ENCODE assay signal across 2 cellular contexts in the genomic region with DNA sequence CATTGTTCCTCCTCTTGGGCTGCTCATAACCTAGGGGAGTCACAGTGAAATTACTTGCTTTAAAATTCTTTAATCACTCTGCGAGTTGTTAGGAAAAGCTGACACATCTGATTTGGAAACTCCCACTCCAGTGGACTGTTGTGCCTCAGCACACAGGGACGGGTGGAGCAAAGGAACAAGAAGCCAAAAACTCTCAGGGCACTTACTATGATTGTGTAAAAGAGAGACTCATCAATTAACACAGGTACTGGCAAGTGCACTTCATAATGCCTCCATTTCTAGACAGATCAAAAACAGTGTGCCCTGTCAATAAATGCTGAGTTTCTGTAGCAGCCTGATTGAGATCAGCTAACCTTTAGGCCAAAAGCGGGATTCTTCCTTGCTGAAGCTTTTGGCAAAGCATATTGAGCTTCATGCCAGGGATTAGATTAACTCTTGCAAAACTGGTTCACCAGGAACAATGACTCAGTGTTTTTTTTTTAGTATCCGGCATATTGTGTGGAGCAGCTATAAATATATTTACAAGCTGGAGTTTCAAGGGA.
TF ChIP-seq lines count a peak whose summit lies in the region.

No MANE protein-coding gene starts in this region.

TF ChIP-seq in liver, 16 proteins besides CTCF, POLR2A, EP300 and RAD21:
- TF ChIP-seq SP1 (IDR thresholded peaks at IDR 0.05) (peak; percentile 49), FOXA2 (IDR thresholded peaks at IDR 0.05) (no peak), YY1 (IDR thresholded peaks at IDR 0.05) (peak; percentile 72), JUND (IDR thresholded peaks at IDR 0.05) (peak; percentile 55 to 83), RXRA (IDR thresholded peaks at IDR 0.05) (peak in 1 of 2 donors; percentile 54), HNF4G (IDR thresholded peaks at IDR 0.05) (no peak), HNF4A (conservative IDR thresholded peaks at IDR 0.05) (peak; percentile 46 to 62), NR2F2 (IDR thresholded peaks at IDR 0.05) (peak; percentile 41)
- TF ChIP-seq, protein P1, sequence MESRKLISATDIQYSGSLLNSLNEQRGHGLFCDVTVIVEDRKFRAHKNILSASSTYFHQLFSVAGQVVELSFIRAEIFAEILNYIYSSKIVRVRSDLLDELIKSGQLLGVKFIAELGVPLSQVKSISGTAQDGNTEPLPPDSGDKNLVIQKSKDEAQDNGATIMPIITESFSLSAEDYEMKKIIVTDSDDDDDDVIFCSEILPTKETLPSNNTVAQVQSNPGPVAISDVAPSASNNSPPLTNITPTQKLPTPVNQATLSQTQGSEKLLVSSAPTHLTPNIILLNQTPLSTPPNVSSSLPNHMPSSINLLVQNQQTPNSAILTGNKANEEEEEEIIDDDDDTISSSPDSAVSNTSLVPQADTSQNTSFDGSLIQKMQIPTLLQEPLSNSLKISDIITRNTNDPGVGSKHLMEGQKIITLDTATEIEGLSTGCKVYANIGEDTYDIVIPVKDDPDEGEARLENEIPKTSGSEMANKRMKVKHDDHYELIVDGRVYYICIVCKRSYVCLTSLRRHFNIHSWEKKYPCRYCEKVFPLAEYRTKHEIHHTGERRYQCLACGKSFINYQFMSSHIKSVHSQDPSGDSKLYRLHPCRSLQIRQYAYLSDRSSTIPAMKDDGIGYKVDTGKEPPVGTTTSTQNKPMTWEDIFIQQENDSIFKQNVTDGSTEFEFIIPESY (IDR thresholded peaks at IDR 0.05): no peak
- TF ChIP-seq, protein P2, sequence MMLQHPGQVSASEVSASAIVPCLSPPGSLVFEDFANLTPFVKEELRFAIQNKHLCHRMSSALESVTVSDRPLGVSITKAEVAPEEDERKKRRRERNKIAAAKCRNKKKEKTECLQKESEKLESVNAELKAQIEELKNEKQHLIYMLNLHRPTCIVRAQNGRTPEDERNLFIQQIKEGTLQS (IDR thresholded peaks at IDR 0.05): no peak

TF ChIP-seq in HepG2, 621 proteins besides CTCF, POLR2A, EP300 and RAD21:
- TF ChIP-seq TARDBP (CRISPR knock-in tag; IDR thresholded peaks at IDR 0.05) (no peak), KLF15 (CRISPR knock-in tag; IDR thresholded peaks at IDR 0.05; ENCODE audit: borderline replicate concordance) (no peak), ZFP36 (IDR thresholded peaks at IDR 0.05; ENCODE audit: borderline replicate concordance, low read depth, low read length, partially characterized antibody) (no peak), ZNF225 (CRISPR knock-in tag; IDR thresholded peaks at IDR 0.05) (no peak), FOSL2 (CRISPR knock-in tag; IDR thresholded peaks at IDR 0.05) (no peak)
- TF ChIP-seq, protein P3, sequence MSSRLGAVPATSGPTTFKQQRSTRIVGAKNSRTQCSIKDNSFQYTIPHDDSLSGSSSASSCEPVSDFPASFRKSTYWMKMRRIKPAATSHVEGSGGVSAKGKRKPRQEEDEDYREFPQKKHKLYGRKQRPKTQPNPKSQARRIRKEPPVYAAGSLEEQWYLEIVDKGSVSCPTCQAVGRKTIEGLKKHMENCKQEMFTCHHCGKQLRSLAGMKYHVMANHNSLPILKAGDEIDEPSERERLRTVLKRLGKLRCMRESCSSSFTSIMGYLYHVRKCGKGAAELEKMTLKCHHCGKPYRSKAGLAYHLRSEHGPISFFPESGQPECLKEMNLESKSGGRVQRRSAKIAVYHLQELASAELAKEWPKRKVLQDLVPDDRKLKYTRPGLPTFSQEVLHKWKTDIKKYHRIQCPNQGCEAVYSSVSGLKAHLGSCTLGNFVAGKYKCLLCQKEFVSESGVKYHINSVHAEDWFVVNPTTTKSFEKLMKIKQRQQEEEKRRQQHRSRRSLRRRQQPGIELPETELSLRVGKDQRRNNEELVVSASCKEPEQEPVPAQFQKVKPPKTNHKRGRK (CRISPR knock-in tag; IDR thresholded peaks at IDR 0.05): no peak
- TF ChIP-seq, protein P4, sequence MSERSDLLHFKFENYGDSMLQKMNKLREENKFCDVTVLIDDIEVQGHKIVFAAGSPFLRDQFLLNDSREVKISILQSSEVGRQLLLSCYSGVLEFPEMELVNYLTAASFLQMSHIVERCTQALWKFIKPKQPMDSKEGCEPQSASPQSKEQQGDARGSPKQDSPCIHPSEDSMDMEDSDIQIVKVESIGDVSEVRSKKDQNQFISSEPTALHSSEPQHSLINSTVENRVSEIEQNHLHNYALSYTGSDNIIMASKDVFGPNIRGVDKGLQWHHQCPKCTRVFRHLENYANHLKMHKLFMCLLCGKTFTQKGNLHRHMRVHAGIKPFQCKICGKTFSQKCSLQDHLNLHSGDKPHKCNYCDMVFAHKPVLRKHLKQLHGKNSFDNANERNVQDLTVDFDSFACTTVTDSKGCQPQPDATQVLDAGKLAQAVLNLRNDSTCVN (CRISPR knock-in tag; IDR thresholded peaks at IDR 0.05; ENCODE audit: borderline replicate concordance): no peak
- TF ChIP-seq, protein P5, sequence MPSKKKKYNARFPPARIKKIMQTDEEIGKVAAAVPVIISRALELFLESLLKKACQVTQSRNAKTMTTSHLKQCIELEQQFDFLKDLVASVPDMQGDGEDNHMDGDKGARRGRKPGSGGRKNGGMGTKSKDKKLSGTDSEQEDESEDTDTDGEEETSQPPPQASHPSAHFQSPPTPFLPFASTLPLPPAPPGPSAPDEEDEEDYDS (CRISPR knock-in tag; IDR thresholded peaks at IDR 0.05): no peak
- TF ChIP-seq, protein P6, sequence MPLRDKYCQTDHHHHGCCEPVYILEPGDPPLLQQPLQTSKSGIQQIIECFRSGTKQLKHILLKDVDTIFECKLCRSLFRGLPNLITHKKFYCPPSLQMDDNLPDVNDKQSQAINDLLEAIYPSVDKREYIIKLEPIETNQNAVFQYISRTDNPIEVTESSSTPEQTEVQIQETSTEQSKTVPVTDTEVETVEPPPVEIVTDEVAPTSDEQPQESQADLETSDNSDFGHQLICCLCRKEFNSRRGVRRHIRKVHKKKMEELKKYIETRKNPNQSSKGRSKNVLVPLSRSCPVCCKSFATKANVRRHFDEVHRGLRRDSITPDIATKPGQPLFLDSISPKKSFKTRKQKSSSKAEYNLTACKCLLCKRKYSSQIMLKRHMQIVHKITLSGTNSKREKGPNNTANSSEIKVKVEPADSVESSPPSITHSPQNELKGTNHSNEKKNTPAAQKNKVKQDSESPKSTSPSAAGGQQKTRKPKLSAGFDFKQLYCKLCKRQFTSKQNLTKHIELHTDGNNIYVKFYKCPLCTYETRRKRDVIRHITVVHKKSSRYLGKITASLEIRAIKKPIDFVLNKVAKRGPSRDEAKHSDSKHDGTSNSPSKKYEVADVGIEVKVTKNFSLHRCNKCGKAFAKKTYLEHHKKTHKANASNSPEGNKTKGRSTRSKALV (CRISPR knock-in tag; IDR thresholded peaks at IDR 0.05): no peak
